In the genomic region with DNA sequence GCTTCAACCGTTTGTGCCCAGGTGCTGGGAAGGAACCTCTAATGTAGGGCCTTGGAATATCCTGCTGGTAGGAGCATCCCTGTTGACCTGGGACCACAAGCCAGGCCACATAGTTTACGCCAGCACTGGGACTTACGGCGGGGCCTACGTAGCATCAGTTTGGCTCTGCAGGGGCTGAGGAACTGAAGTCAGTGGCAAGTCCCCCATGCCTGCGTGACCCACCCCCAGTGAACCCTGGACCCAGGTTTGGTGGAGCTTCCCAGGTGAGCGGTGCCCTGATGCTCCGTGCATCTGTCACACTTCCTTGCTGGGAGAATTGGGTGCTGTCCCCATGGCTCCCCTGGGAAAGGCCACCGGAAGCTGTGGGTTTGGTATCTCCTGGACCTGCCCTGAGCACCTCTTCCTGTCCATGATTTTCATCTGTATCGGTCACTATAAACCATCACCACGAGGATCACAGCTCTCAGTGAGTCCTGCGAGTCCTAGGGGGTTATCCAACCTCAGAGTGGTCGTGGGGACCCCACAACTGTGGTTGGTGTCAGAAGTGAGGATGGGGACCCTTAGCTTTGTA, we compare ENCODE assay signal across 19 cellular contexts. TPM values are rescaled to one million over a fixed set of nuclear protein-coding genes. Genes with fewer than 3 reads are reported as not detected.
A peak's percentile ranks its signal among the peaks of the same experiment; 100 is the strongest.
DNase-seq lines count a peak whose midpoint lies in the region; ATAC-seq, FAIRE-seq and TF ChIP-seq lines count a peak whose summit lies in the region.
"Had no signal": no experiment of that assay in that cellular context is flagged by ENCODE, and none has a peak within 500 bp of the region (broad histone marks: within the 10 kb centered on the region; RNA-seq: fewer than 3 reads in every experiment).

No MANE protein-coding gene starts in this region.

- no peak overlapping the region for H3K4me3 Mint-ChIP-seq in natural killer cell treated with Interleukin-12 subunit alpha and Interleukin-12 subunit beta and Interleukin-15 and Interleukin-18, amount 100 ng/mL, for 72 hours
- no peak overlapping the region for H3K4me3 Mint-ChIP-seq in natural killer cell
- no peak overlapping the region for H3K4me3 Mint-ChIP-seq in neural progenitor cell
- H3K4me3 Mint-ChIP-seq: CD4-positive, alpha-beta memory T cell; HFFc6 had no signal

- H3K27ac ChIP-seq in lower lobe of right lung (no peak overlapping the region), neural progenitor cell (no peak overlapping the region), aorta (ENCODE audit: low read depth in 1 of 2, low read length in 2 of 2) (no peak overlapping the region), HepG2 (ENCODE audit: extremely low read length, insufficient read depth, low read length) (no peak overlapping the region), A673 (ENCODE audit: low read depth, low read length, poor library complexity, severe bottlenecking) (no peak overlapping the region)
- H3K27ac ChIP-seq: C4-2B, HL-60 had no signal

- TF ChIP-seq EP300 in HepG2 (IDR thresholded peaks at IDR 0.05; ENCODE audit: low read depth in 2 of 2, low read length in 2 of 2) (no peak), HepG2 (CRISPR knock-in tag; IDR thresholded peaks at IDR 0.05; ENCODE audit: borderline replicate concordance) (no peak)

- H3K36me3 ChIP-seq in lower lobe of right lung: no peaks in the 10 kb centered on the region
- H3K36me3 ChIP-seq in neural progenitor cell: no peaks in the 10 kb centered on the region
- no peaks in the 10 kb centered on the region for H3K36me3 ChIP-seq in aorta (ENCODE audit: control insufficient read depth in 1 of 2, insufficient read depth in 2 of 2, low read length in 1 of 2)
- H3K36me3 ChIP-seq in HepG2 (replicated peaks in 1 of 2; ENCODE audit: control insufficient read depth in 1 of 2, insufficient read depth in 2 of 2, low read length in 2 of 2): no peaks in the 10 kb centered on the region
- no peaks in the 10 kb centered on the region for H3K36me3 ChIP-seq in A673 (ENCODE audit: insufficient read depth, low read length, poor library complexity, severe bottlenecking)

- POLR2A ChIA-PET in HepG2 (lab: Yijun Ruan, JAX) (no interaction called here), A673 (lab: Charles Lee; ENCODE audit: low non-redundant PET) (no interaction called here)

- H3K4me1 ChIP-seq in lower lobe of right lung (peaks cover 35% of the 10 kb centered on the region), neural progenitor cell (no peaks in the 10 kb centered on the region), aorta (ENCODE audit: control insufficient read depth in 1 of 2, insufficient read depth in 2 of 2, low read length in 2 of 2) (peaks cover 2 to 4% of the 10 kb centered on the region in 2 donors), HepG2 (ENCODE audit: insufficient read depth, low read length) (peaks cover 43% of the 10 kb centered on the region), A673 (ENCODE audit: insufficient read depth, low read length, poor library complexity, severe bottlenecking) (no peaks in the 10 kb centered on the region)

- H4K20me1 ChIP-seq in neural progenitor cell (ENCODE audit: low read depth) (no peaks in the 10 kb centered on the region), HepG2 (ENCODE audit: insufficient read depth, low read length) (no peaks in the 10 kb centered on the region)

- no peaks in the 10 kb centered on the region for H3K79me2 ChIP-seq in neural progenitor cell (ENCODE audit: low read depth)
- H3K79me2 ChIP-seq in HepG2 (ENCODE audit: insufficient read depth, low read length): no peaks in the 10 kb centered on the region

- no peaks in the 10 kb centered on the region for H3F3A ChIP-seq in neural progenitor cell (ENCODE audit: low read depth)

- ATAC-seq in natural killer cell treated with Interleukin-12 subunit alpha and Interleukin-12 subunit beta and Interleukin-15 and Interleukin-18, amount 100 ng/mL, for 72 hours: no peak
- ATAC-seq in natural killer cell (no peak), lower lobe of right lung (no peak), aorta (ENCODE audit: low FRiP score) (no peak), HepG2 (no peak)

- H3K27me3 ChIP-seq in lower lobe of right lung (ENCODE audit: low read depth) (no peaks in the 10 kb centered on the region), neural progenitor cell (no peaks in the 10 kb centered on the region), aorta (ENCODE audit: control insufficient read depth in 1 of 2, insufficient read depth in 2 of 2, low read length in 1 of 2) (no peaks in the 10 kb centered on the region), HepG2 (ENCODE audit: control insufficient read depth in 1 of 2, insufficient read depth in 2 of 2, low read length in 2 of 2) (peaks cover 0 to 32% of the 10 kb centered on the region in 2 experiments; a peak in 3 of 5 replicates), A673 (replicated peaks; ENCODE audit: insufficient read depth, low read depth, low read length, poor library complexity) (no peaks in the 10 kb centered on the region)

- peaks cover 8 to 9% of the 10 kb centered on the region in 2 donors for H3K4me1 Mint-ChIP-seq in natural killer cell treated with Interleukin-12 subunit alpha and Interleukin-12 subunit beta and Interleukin-15 and Interleukin-18, amount 100 ng/mL, for 72 hours (ENCODE audit: low read depth in 2 of 2)
- H3K4me1 Mint-ChIP-seq in natural killer cell (peaks cover 9 to 12% of the 10 kb centered on the region in 2 donors), neural progenitor cell (peaks cover 26% of the 10 kb centered on the region)
- H3K4me1 Mint-ChIP-seq: CD4-positive, alpha-beta memory T cell had no signal

- TF ChIP-seq POLR2A in HepG2 (IDR thresholded peaks at IDR 0.05; ENCODE audit: insufficient read depth in 1 of 2, low read depth in 2 of 2, low read length in 2 of 2): no peak

- no peak for TF ChIP-seq RAD21 in HepG2 (CRISPR knock-in tag; IDR thresholded peaks at IDR 0.05)

- no TSS peak for BruUV-seq in HepG2 (replicated peaks; lab: Mats Ljungman, UMichigan)
- no TSS peak for BruUV-seq in A673 (replicated peaks; lab: Mats Ljungman, UMichigan)

- H3K4me3 ChIP-seq in lower lobe of right lung: no peak overlapping the region
- no peak overlapping the region for H3K4me3 ChIP-seq in neural progenitor cell
- no peak overlapping the region for H3K4me3 ChIP-seq in aorta (ENCODE audit: low read length in 2 of 2)
- H3K4me3 ChIP-seq in HepG2 (replicated peaks in 1 of 3; ENCODE audit: insufficient read depth in 1 of 3, low read depth in 2 of 3, low read length in 3 of 3): no peak overlapping the region
- no peak overlapping the region for H3K4me3 ChIP-seq in A673 (ENCODE audit: low read depth, low read length, poor library complexity, severe bottlenecking)

- FAIRE-seq in HepG2 (lab: Jason Lieb, UNC): no peak
- FAIRE-seq: GM18507 had no signal

- H3K9me3 Mint-ChIP-seq in natural killer cell treated with Interleukin-12 subunit alpha and Interleukin-12 subunit beta and Interleukin-15 and Interleukin-18, amount 100 ng/mL, for 72 hours: no peaks in the 10 kb centered on the region
- no peaks in the 10 kb centered on the region for H3K9me3 Mint-ChIP-seq in natural killer cell
- no peaks in the 10 kb centered on the region for H3K9me3 Mint-ChIP-seq in neural progenitor cell
- H3K9me3 Mint-ChIP-seq: HFFc6 had no signal

- H3K4me2 ChIP-seq in neural progenitor cell (no peak overlapping the region), HepG2 (ENCODE audit: low read depth, low read length) (no peak overlapping the region)

- intact Hi-C loops in natural killer cell (cut with micrococcal nuclease): no loop called here
- intact Hi-C loops in lower lobe of right lung (cut with DNase I): no loop called here
- intact Hi-C loops in aorta (cut with DNase I): loop anchor here in 1 of 2 donors (10.0 kb wide), 1 partner anchor 184 kb away; no protein-coding TSS in a partner anchor
- intact Hi-C loops in HepG2 (cut with micrococcal nuclease; ENCODE audit: unreplicated experiment): no loop called here
- intact Hi-C loops in A673 (cut with micrococcal nuclease; ENCODE audit: unreplicated experiment): no loop called here

- TF ChIP-seq CTCF in natural killer cell (IDR thresholded peaks at IDR 0.05) (no peak), lower lobe of right lung (IDR thresholded peaks at IDR 0.05) (no peak), neural progenitor cell (IDR thresholded peaks at IDR 0.05) (no peak), HepG2 (CRISPR knock-in tag; IDR thresholded peaks at IDR 0.05) (no peak), A673 (conservative IDR thresholded peaks at IDR 0.05; ENCODE audit: low read depth, low read length) (no peak)

- H3K9ac ChIP-seq in neural progenitor cell (no peak overlapping the region), HepG2 (ENCODE audit: insufficient read depth, low read depth, low read length) (no peak overlapping the region)

- in situ Hi-C loops in HepG2 (cut with HindIII; ENCODE audit: extremely low pct_ligation_motif_present, low pct_unique_long_range_greater_than_20kb): no loop called here

- no peak overlapping the region for H3K27ac Mint-ChIP-seq in natural killer cell treated with Interleukin-12 subunit alpha and Interleukin-12 subunit beta and Interleukin-15 and Interleukin-18, amount 100 ng/mL, for 72 hours
- H3K27ac Mint-ChIP-seq in natural killer cell: no peak overlapping the region
- peak overlapping the region; percentile 51 for H3K27ac Mint-ChIP-seq in neural progenitor cell
- H3K27ac Mint-ChIP-seq: CD4-positive, alpha-beta memory T cell; HFFc6 had no signal

- H3K27me3 Mint-ChIP-seq in natural killer cell treated with Interleukin-12 subunit alpha and Interleukin-12 subunit beta and Interleukin-15 and Interleukin-18, amount 100 ng/mL, for 72 hours: peaks cover 22 to 23% of the 10 kb centered on the region in 2 donors
- peaks cover 29 to 32% of the 10 kb centered on the region in 2 donors for H3K27me3 Mint-ChIP-seq in natural killer cell (ENCODE audit: low read depth in 2 of 2)
- H3K27me3 Mint-ChIP-seq in neural progenitor cell (ENCODE audit: insufficient read depth, low read depth): peaks cover 3% of the 10 kb centered on the region

- H3K9me3 ChIP-seq in lower lobe of right lung: no peaks in the 10 kb centered on the region
- H3K9me3 ChIP-seq in neural progenitor cell (ENCODE audit: low read depth): no peaks in the 10 kb centered on the region
- no peaks in the 10 kb centered on the region for H3K9me3 ChIP-seq in aorta (ENCODE audit: control insufficient read depth, low read length)
- H3K9me3 ChIP-seq in HepG2 (ENCODE audit: low read length): no peaks in the 10 kb centered on the region
- no peaks in the 10 kb centered on the region for H3K9me3 ChIP-seq in A673 (ENCODE audit: low read depth, low read length, poor library complexity, severe bottlenecking)
- H3K9me3 ChIP-seq: Caco-2 had no signal

- H2AFZ ChIP-seq in neural progenitor cell (replicated peaks) (no peak overlapping the region), HepG2 (ENCODE audit: low read length) (no peak overlapping the region)

- no peaks in the 10 kb centered on the region for H3K36me3 Mint-ChIP-seq in natural killer cell treated with Interleukin-12 subunit alpha and Interleukin-12 subunit beta and Interleukin-15 and Interleukin-18, amount 100 ng/mL, for 72 hours
- H3K36me3 Mint-ChIP-seq in natural killer cell (no peaks in the 10 kb centered on the region), neural progenitor cell (no peaks in the 10 kb centered on the region)
- H3K36me3 Mint-ChIP-seq: CD4-positive, alpha-beta memory T cell had no signal

- peak; percentile 39 for DNase-seq in natural killer cell treated with Interleukin-12 subunit alpha and Interleukin-12 subunit beta and Interleukin-15 and Interleukin-18, amount 100 ng/mL, for 72 hours (ENCODE audit: low spot score)
- DNase-seq in natural killer cell (no peak), lower lobe of right lung (peak; percentile 40), neural progenitor cell (ENCODE audit: low spot score) (no peak), aorta (peak; percentile 16 to 25), HepG2 (ENCODE audit: low spot score) (no peak), DMS114 treated with DMSO at 0.1 percent for 48 hours (lab: John Stamatoyannopoulos, UW; ENCODE audit: unreplicated experiment) (no peak), A673 (ENCODE audit: low spot score) (no peak)
- DNase-seq: 8988T; ACHN; Caco-2; CD4-positive, alpha-beta memory T cell; HCEC 1CT; HFFc6 had no signal

- CTCF ChIA-PET in HepG2 (lab: Yijun Ruan, JAX; ENCODE audit: low intra/inter-chr PET ratio, low total read pairs) (no interaction called here), A673 (lab: Charles Lee) (no interaction called here)

- WGBS in aorta, 2 donors: 88 to 90% methylated on average over 13 of the region's 13 CpGs
- WGBS in HepG2 (ENCODE audit: low lambda C conversion rate): 15% methylated on average over 6 of the region's 13 CpGs

RNA-seq across cellular contexts. Expression of a gene that starts 9.9 kb away (rescaled TPM):
- not detected for total RNA-seq in natural killer cell treated with Interleukin-12 subunit alpha and Interleukin-12 subunit beta and Interleukin-15 and Interleukin-18, amount 100 ng/mL, for 72 hours
- under 1 TPM in 2 of 3 donors, not detected in 1; 0.40 to 0.75 TPM for total RNA-seq in natural killer cell
- total RNA-seq in lower lobe of right lung: 7.7 TPM
- not detected in 2 replicates for total RNA-seq in neural progenitor cell (ENCODE audit: low replicate concordance)
- 1 to 10 TPM; 1.8 to 3.1 TPM for total RNA-seq in aorta
- polyA plus RNA-seq in aorta: 1 to 10 TPM in 1 of 2 donors, under 1 TPM in 1; 0.82 to 1.4 TPM
- not detected in 2 replicates for total RNA-seq in HepG2 (2016; rRNA removed; fragmentation: Illumina TruSeq; extraction: Trizol)
- not detected in 2 replicates for total RNA-seq in HepG2 (2016; cell fraction: cytosol; rRNA removed; fragmentation: Illumina TruSeq; extraction: Trizol; ENCODE audit: low read depth)
- not detected in 2 replicates for total RNA-seq in HepG2 (2016; cell fraction: insoluble cytoplasmic fraction; rRNA removed; fragmentation: Illumina TruSeq; extraction: Trizol)
- total RNA-seq in HepG2 (2016; cell fraction: membrane; rRNA removed; fragmentation: Illumina TruSeq; extraction: Trizol): not detected in 2 replicates
- not detected in 2 replicates for total RNA-seq in HepG2 (2016; cell fraction: nucleus; rRNA removed; fragmentation: Illumina TruSeq; extraction: Trizol)
- polyA plus RNA-seq in HepG2 (2011; rRNA removed): not detected in 2 replicates
- polyA plus RNA-seq in HepG2 (2011; cell fraction: cytosol; rRNA removed): not detected in 2 replicates
- not detected in 2 replicates for polyA plus RNA-seq in HepG2 (2011; cell fraction: nucleus; rRNA removed)
- polyA plus RNA-seq in HepG2 (2012): not detected in 2 replicates
- not detected in 2 replicates for polyA plus RNA-seq in HepG2 (2016; cell fraction: cytosol; fragmentation: Illumina TruSeq; extraction: Trizol; ENCODE audit: low read depth)
- not detected in 2 replicates for polyA plus RNA-seq in HepG2 (2016; cell fraction: insoluble cytoplasmic fraction; fragmentation: Illumina TruSeq; extraction: Trizol; ENCODE audit: low read depth)
- polyA plus RNA-seq in HepG2 (2016; cell fraction: membrane; fragmentation: Illumina TruSeq; extraction: Trizol; ENCODE audit: low read depth): not detected in 2 replicates
- not detected in 2 replicates for polyA plus RNA-seq in HepG2 (2016; cell fraction: nucleus; fragmentation: Illumina TruSeq; extraction: Trizol; ENCODE audit: insufficient read depth, low read depth)
- polyA minus RNA-seq in HepG2 (2011; rRNA and poly(A)+ RNA removed; ENCODE audit: low replicate concordance): not detected in 2 replicates
- not detected in 2 replicates for polyA minus RNA-seq in HepG2 (2011; cell fraction: cytosol; rRNA and poly(A)+ RNA removed)
- polyA minus RNA-seq in HepG2 (2011; cell fraction: nucleus; rRNA and poly(A)+ RNA removed): not detected in 2 replicates
- total RNA-seq in A673 (2021): not detected in 2 replicates
- total RNA-seq: Caco-2; CD4-positive, alpha-beta memory T cell; Daoy; H4; HFFc6 had no signal
- polyA plus RNA-seq: CD4-positive, alpha-beta memory T cell had no signal

RNA-seq across cellular contexts. Expression of a gene that starts 21.7 kb away (rescaled TPM):
- 100 to 1,000 TPM; 109 to 187 TPM for total RNA-seq in natural killer cell treated with Interleukin-12 subunit alpha and Interleukin-12 subunit beta and Interleukin-15 and Interleukin-18, amount 100 ng/mL, for 72 hours
- total RNA-seq in natural killer cell: 10 to 100 TPM; 34.2 to 57.4 (median 40.9) TPM
- 36.5 TPM for total RNA-seq in lower lobe of right lung
- total RNA-seq in neural progenitor cell (ENCODE audit: low replicate concordance): 48.2 and 83.8 TPM in 2 replicates
- total RNA-seq in aorta: 10 to 100 TPM; 27.7 to 39.8 TPM
- 10 to 100 TPM; 13.3 to 17.3 TPM for polyA plus RNA-seq in aorta
- 41.5 and 42.1 TPM in 2 replicates for total RNA-seq in HepG2 (2016; rRNA removed; fragmentation: Illumina TruSeq; extraction: Trizol)
- 8.4 TPM in 2 replicates for total RNA-seq in HepG2 (2016; cell fraction: cytosol; rRNA removed; fragmentation: Illumina TruSeq; extraction: Trizol; ENCODE audit: low read depth)
- 36.6 and 41.1 TPM in 2 replicates for total RNA-seq in HepG2 (2016; cell fraction: insoluble cytoplasmic fraction; rRNA removed; fragmentation: Illumina TruSeq; extraction: Trizol)
- total RNA-seq in HepG2 (2016; cell fraction: membrane; rRNA removed; fragmentation: Illumina TruSeq; extraction: Trizol): 28.0 TPM in 2 replicates
- 19.5 and 21.5 TPM in 2 replicates for total RNA-seq in HepG2 (2016; cell fraction: nucleus; rRNA removed; fragmentation: Illumina TruSeq; extraction: Trizol)
- 15.4 and 16.5 TPM in 2 replicates for polyA plus RNA-seq in HepG2 (2011; rRNA removed)
- polyA plus RNA-seq in HepG2 (2011; cell fraction: cytosol; rRNA removed): 9.8 and 11.5 TPM in 2 replicates
- polyA plus RNA-seq in HepG2 (2011; cell fraction: nucleus; rRNA removed): 18.0 and 18.7 TPM in 2 replicates
- polyA plus RNA-seq in HepG2 (2012): 24.2 and 25.4 TPM in 2 replicates
- 4.2 and 4.3 TPM in 2 replicates for polyA plus RNA-seq in HepG2 (2016; cell fraction: cytosol; fragmentation: Illumina TruSeq; extraction: Trizol; ENCODE audit: low read depth)
- polyA plus RNA-seq in HepG2 (2016; cell fraction: insoluble cytoplasmic fraction; fragmentation: Illumina TruSeq; extraction: Trizol; ENCODE audit: low read depth): 40.3 and 48.5 TPM in 2 replicates
- 12.2 and 12.4 TPM in 2 replicates for polyA plus RNA-seq in HepG2 (2016; cell fraction: membrane; fragmentation: Illumina TruSeq; extraction: Trizol; ENCODE audit: low read depth)
- 48.6 and 52.6 TPM in 2 replicates for polyA plus RNA-seq in HepG2 (2016; cell fraction: nucleus; fragmentation: Illumina TruSeq; extraction: Trizol; ENCODE audit: insufficient read depth, low read depth)
- polyA minus RNA-seq in HepG2 (2011; rRNA and poly(A)+ RNA removed; ENCODE audit: low replicate concordance): 14.5 and 30.4 TPM in 2 replicates
- 9.9 and 10.3 TPM in 2 replicates for polyA minus RNA-seq in HepG2 (2011; cell fraction: cytosol; rRNA and poly(A)+ RNA removed)
- polyA minus RNA-seq in HepG2 (2011; cell fraction: nucleus; rRNA and poly(A)+ RNA removed): 7.8 and 8.9 TPM in 2 replicates
- total RNA-seq in A673 (2021): 98.5 and 100 TPM in 2 replicates

RNA-seq across cellular contexts. Expression of a gene that starts 22.0 kb away (rescaled TPM):
- 10 to 100 TPM; 12.1 to 12.4 TPM for total RNA-seq in natural killer cell treated with Interleukin-12 subunit alpha and Interleukin-12 subunit beta and Interleukin-15 and Interleukin-18, amount 100 ng/mL, for 72 hours
- total RNA-seq in natural killer cell (10 to 100 TPM; 11.7 to 15.4 (median 14.2) TPM), lower lobe of right lung (13.8 TPM), neural progenitor cell (ENCODE audit: low replicate concordance) (1.6 and 10.6 TPM in 2 replicates), aorta (10 to 100 TPM; 13.8 to 43.3 TPM), HepG2 (2016; rRNA removed; fragmentation: Illumina TruSeq; extraction: Trizol) (9.7 and 10.3 TPM in 2 replicates), A673 (2021) (302 and 322 TPM in 2 replicates)
- polyA plus RNA-seq in aorta (10 to 100 TPM; 11.6 to 24.0 TPM), HepG2 (2011; rRNA removed) (4.9 and 5.2 TPM in 2 replicates)
- 6.1 and 6.2 TPM in 2 replicates for total RNA-seq in HepG2 (2016; cell fraction: cytosol; rRNA removed; fragmentation: Illumina TruSeq; extraction: Trizol; ENCODE audit: low read depth)
- 7.9 and 10.5 TPM in 2 replicates for total RNA-seq in HepG2 (2016; cell fraction: insoluble cytoplasmic fraction; rRNA removed; fragmentation: Illumina TruSeq; extraction: Trizol)
- 12.6 and 12.7 TPM in 2 replicates for total RNA-seq in HepG2 (2016; cell fraction: membrane; rRNA removed; fragmentation: Illumina TruSeq; extraction: Trizol)
- total RNA-seq in HepG2 (2016; cell fraction: nucleus; rRNA removed; fragmentation: Illumina TruSeq; extraction: Trizol): 4.6 and 7.3 TPM in 2 replicates
- 2.7 and 3.7 TPM in 2 replicates for polyA plus RNA-seq in HepG2 (2011; cell fraction: cytosol; rRNA removed)
- 10.1 and 14.5 TPM in 2 replicates for polyA plus RNA-seq in HepG2 (2011; cell fraction: nucleus; rRNA removed)
- 9.9 and 10.1 TPM in 2 replicates for polyA plus RNA-seq in HepG2 (2012)
- polyA plus RNA-seq in HepG2 (2016; cell fraction: cytosol; fragmentation: Illumina TruSeq; extraction: Trizol; ENCODE audit: low read depth): 16.0 and 17.0 TPM in 2 replicates
- 24.8 and 28.5 TPM in 2 replicates for polyA plus RNA-seq in HepG2 (2016; cell fraction: insoluble cytoplasmic fraction; fragmentation: Illumina TruSeq; extraction: Trizol; ENCODE audit: low read depth)
- polyA plus RNA-seq in HepG2 (2016; cell fraction: membrane; fragmentation: Illumina TruSeq; extraction: Trizol; ENCODE audit: low read depth): 25.8 and 30.2 TPM in 2 replicates
- 25.5 and 26.1 TPM in 2 replicates for polyA plus RNA-seq in HepG2 (2016; cell fraction: nucleus; fragmentation: Illumina TruSeq; extraction: Trizol; ENCODE audit: insufficient read depth, low read depth)
- polyA minus RNA-seq in HepG2 (2011; rRNA and poly(A)+ RNA removed; ENCODE audit: low replicate concordance): 3.5 and 5.9 TPM in 2 replicates
- 2.2 and 2.5 TPM in 2 replicates for polyA minus RNA-seq in HepG2 (2011; cell fraction: cytosol; rRNA and poly(A)+ RNA removed)
- polyA minus RNA-seq in HepG2 (2011; cell fraction: nucleus; rRNA and poly(A)+ RNA removed): 3.1 and 3.4 TPM in 2 replicates

RNA-seq across cellular contexts. Expression of a gene that starts 54.4 kb away (rescaled TPM):
- 10 to 100 TPM in 1 of 2 donors, 1 to 10 TPM in 1; 2.4 to 15.1 TPM for total RNA-seq in natural killer cell treated with Interleukin-12 subunit alpha and Interleukin-12 subunit beta and Interleukin-15 and Interleukin-18, amount 100 ng/mL, for 72 hours
- 1 to 10 TPM; 3.0 to 3.8 (median 3.4) TPM for total RNA-seq in natural killer cell
- total RNA-seq in lower lobe of right lung: 1.6 TPM
- 0.56 TPM in 1 of 2 replicates, not detected in the other for total RNA-seq in neural progenitor cell (ENCODE audit: low replicate concordance)
- total RNA-seq in aorta: 1 to 10 TPM in 1 of 2 donors, under 1 TPM in 1; 0.84 to 7.2 TPM
- polyA plus RNA-seq in aorta: under 1 TPM in 1 of 2 donors, not detected in 1; 0.50 TPM
- total RNA-seq in HepG2 (2016; rRNA removed; fragmentation: Illumina TruSeq; extraction: Trizol): not detected in 2 replicates
- not detected in 2 replicates for total RNA-seq in HepG2 (2016; cell fraction: cytosol; rRNA removed; fragmentation: Illumina TruSeq; extraction: Trizol; ENCODE audit: low read depth)
- total RNA-seq in HepG2 (2016; cell fraction: insoluble cytoplasmic fraction; rRNA removed; fragmentation: Illumina TruSeq; extraction: Trizol): 0.18 and 0.30 TPM in 2 replicates
- not detected in 2 replicates for total RNA-seq in HepG2 (2016; cell fraction: membrane; rRNA removed; fragmentation: Illumina TruSeq; extraction: Trizol)
- not detected in 2 replicates for total RNA-seq in HepG2 (2016; cell fraction: nucleus; rRNA removed; fragmentation: Illumina TruSeq; extraction: Trizol)
- not detected in 2 replicates for polyA plus RNA-seq in HepG2 (2011; rRNA removed)
- polyA plus RNA-seq in HepG2 (2011; cell fraction: cytosol; rRNA removed): 0.08 TPM in 1 of 2 replicates, not detected in the other
- 0.16 and 0.28 TPM in 2 replicates for polyA plus RNA-seq in HepG2 (2011; cell fraction: nucleus; rRNA removed)
- polyA plus RNA-seq in HepG2 (2012): 0.50 TPM in 1 of 2 replicates, not detected in the other
- 0.29 TPM in 1 of 2 replicates, not detected in the other for polyA plus RNA-seq in HepG2 (2016; cell fraction: cytosol; fragmentation: Illumina TruSeq; extraction: Trizol; ENCODE audit: low read depth)
- not detected in 2 replicates for polyA plus RNA-seq in HepG2 (2016; cell fraction: insoluble cytoplasmic fraction; fragmentation: Illumina TruSeq; extraction: Trizol; ENCODE audit: low read depth)
- polyA plus RNA-seq in HepG2 (2016; cell fraction: membrane; fragmentation: Illumina TruSeq; extraction: Trizol; ENCODE audit: low read depth): not detected in 2 replicates
- polyA plus RNA-seq in HepG2 (2016; cell fraction: nucleus; fragmentation: Illumina TruSeq; extraction: Trizol; ENCODE audit: insufficient read depth, low read depth): not detected in 2 replicates
- 0.09 TPM in 1 of 2 replicates, not detected in the other for polyA minus RNA-seq in HepG2 (2011; rRNA and poly(A)+ RNA removed; ENCODE audit: low replicate concordance)
- polyA minus RNA-seq in HepG2 (2011; cell fraction: cytosol; rRNA and poly(A)+ RNA removed): not detected in 2 replicates
- polyA minus RNA-seq in HepG2 (2011; cell fraction: nucleus; rRNA and poly(A)+ RNA removed): not detected in 2 replicates
- 1.3 TPM in 2 replicates for total RNA-seq in A673 (2021)

Comparison
In these comparisons a context has a peak if more than half of its experiments do, and no peak if none do; other contexts are left out.
1. DNase-seq: peak in natural killer cell treated with Interleukin-12 subunit alpha and Interleukin-12 subunit beta and Interleukin-15 and Interleukin-18, amount 100 ng/mL, for 72 hours (single experiment), lower lobe of right lung (single experiment) and aorta (2 of 2); none in natural killer cell (single experiment), neural progenitor cell (single experiment), HepG2 (single experiment), DMS114 treated with DMSO at 0.1 percent for 48 hours (single experiment) and A673 (single experiment).